Comparison of ENCODE assay signal across 9 cellular contexts in the genomic region with DNA sequence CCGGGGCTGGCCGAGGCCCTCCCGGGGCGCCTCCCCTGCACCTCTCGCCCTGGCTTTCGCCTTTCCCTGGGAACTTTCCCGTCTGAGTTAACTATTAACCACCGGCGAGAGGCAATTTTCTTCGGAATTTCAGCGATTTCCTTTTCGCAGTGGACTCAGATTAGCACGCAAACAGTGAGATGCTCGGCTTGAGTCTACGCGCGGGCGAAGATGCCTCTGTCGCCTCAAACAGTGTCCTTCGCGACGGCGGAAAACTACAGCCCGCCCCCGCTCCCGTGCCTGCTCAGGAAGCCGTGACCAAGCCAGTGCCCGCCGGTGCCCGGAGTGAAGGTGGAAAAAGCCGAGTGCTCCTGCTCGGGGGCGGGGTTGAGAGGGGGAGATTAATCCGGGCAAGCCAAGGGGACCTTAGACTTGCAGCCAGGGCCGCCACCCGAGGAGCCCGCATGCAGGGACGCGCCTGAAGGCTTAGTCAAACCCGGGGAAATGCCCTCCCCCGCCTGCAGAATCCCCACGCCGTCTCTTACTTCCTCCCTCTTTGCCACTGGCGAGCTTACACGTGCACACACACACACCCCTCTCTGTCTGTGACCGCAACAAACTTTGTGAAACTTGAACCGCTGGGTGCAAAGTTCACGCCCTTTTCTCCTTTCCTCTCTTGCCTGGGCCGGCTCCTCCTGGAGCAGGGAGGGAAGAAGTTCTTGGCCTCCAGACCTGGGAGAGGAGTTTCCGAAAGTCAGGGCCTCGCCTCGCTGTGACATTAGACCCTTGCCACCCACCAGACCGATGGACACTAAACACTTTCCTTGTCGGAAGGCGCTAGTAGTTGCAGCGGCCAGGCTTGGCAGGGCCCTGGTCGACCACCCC. TPM values are rescaled to one million over a fixed set of nuclear protein-coding genes. Genes with fewer than 3 reads are reported as not detected.
A peak's percentile ranks its signal among the peaks of the same experiment; 100 is the strongest.
DNase-seq lines count a peak whose midpoint lies in the region; ATAC-seq, FAIRE-seq and TF ChIP-seq lines count a peak whose summit lies in the region.
"Had no signal": no experiment of that assay in that cellular context is flagged by ENCODE, and none has a peak within 500 bp of the region (broad histone marks: within the 10 kb centered on the region; RNA-seq: fewer than 3 reads in every experiment).

No MANE protein-coding gene starts in this region.

- POLR2A ChIA-PET in A549 (lab: Yijun Ruan, JAX), result no interaction called here

- CTCF ChIA-PET in A549 (lab: Yijun Ruan, JAX), result interaction anchor here (0.7 to 1.4 kb wide), 3 partner anchors 10 to 169 kb away, joined by 3 to 4 read pairs (median 3); no protein-coding TSS in a partner anchor

- 9% methylated on average over 41 of the region's 57 CpGs for WGBS in A549 (ENCODE audit: missing lambda C conversion rate)
- 6% methylated on average over 19 of the region's 57 CpGs for WGBS in right lobe of liver (ENCODE audit: insufficient coverage, low coverage, low lambda C conversion rate, missing lambda C conversion rate)

- peak overlapping the region; percentile 80 to 93 for H3K27ac ChIP-seq in A549
- H3K27ac ChIP-seq in right lobe of liver, result no peak overlapping the region
- H3K27ac ChIP-seq: adrenal gland had no signal

- no peaks in the 10 kb centered on the region for H3K36me3 ChIP-seq in right lobe of liver
- H3K36me3 ChIP-seq: adrenal gland had no signal

- H3K27me3 Mint-ChIP-seq in activated T-helper 2 cell treated with anti-CD3 and anti-CD28 coated beads, Interferon-gamma antibody, Interleukin-2, Interleukin-4, amounts not matched to agents 10 μg/mL and 5 μg/mL and 100 μg/mL, durations not matched to agents 14 hours and 24 hours and 36 hours (ENCODE audit: low read depth), result peaks cover 89% of the 10 kb centered on the region

- H3K9me3 ChIP-seq in A549 (no peaks in the 10 kb centered on the region), right lobe of liver (no peaks in the 10 kb centered on the region)
- H3K9me3 ChIP-seq: adrenal gland had no signal

- no peak overlapping the region for H3K27ac Mint-ChIP-seq in activated T-helper 2 cell treated with anti-CD3 and anti-CD28 coated beads, Interferon-gamma antibody, Interleukin-2, Interleukin-4, amounts not matched to agents 10 μg/mL and 5 μg/mL and 100 μg/mL, durations not matched to agents 14 hours and 24 hours and 36 hours

- TF ChIP-seq POLR2A in A549 (IDR thresholded peaks at IDR 0.05; ENCODE audit: low read length) (peak; percentile 13; the same call in 1 of the 2 replicates), right lobe of liver (IDR thresholded peaks at IDR 0.05) (no peak)

- H3K36me3 Mint-ChIP-seq in activated T-helper 2 cell treated with anti-CD3 and anti-CD28 coated beads, Interferon-gamma antibody, Interleukin-2, Interleukin-4, amounts not matched to agents 10 μg/mL and 5 μg/mL and 100 μg/mL, durations not matched to agents 14 hours and 24 hours and 36 hours (ENCODE audit: low read depth), result no peaks in the 10 kb centered on the region

- intact Hi-C loops in activated T-helper 2 cell treated with anti-CD3 and anti-CD28 coated beads, Interferon-gamma antibody, Interleukin-2, Interleukin-4, amounts not matched to agents 10 μg/mL and 5 μg/mL and 100 μg/mL, durations not matched to agents 14 hours and 24 hours and 36 hours (cut with micrococcal nuclease), result loop anchor here (10.0 kb wide), 1 partner anchor 1044 kb away; a partner anchor contains a TSS
- intact Hi-C loops in right lobe of liver (cut with DNase I), result no loop called here

- no peaks in the 10 kb centered on the region for H3K9me3 Mint-ChIP-seq in activated T-helper 2 cell treated with anti-CD3 and anti-CD28 coated beads, Interferon-gamma antibody, Interleukin-2, Interleukin-4, amounts not matched to agents 10 μg/mL and 5 μg/mL and 100 μg/mL, durations not matched to agents 14 hours and 24 hours and 36 hours

- H3K4me3 ChIP-seq in A549, result peak overlapping the region; percentile 46
- H3K4me3 ChIP-seq in right lobe of liver, result peak overlapping the region; percentile 14 to 37 (median 21)

- H3K4me1 ChIP-seq in A549, result peaks cover 21% of the 10 kb centered on the region
- H3K4me1 ChIP-seq in right lobe of liver, result peaks cover 0 to 19% (median 7%) of the 10 kb centered on the region in 4 donors

- FAIRE-seq in A549 (lab: Jason Lieb, UNC), result no peak

- TF ChIP-seq CTCF in A549 (IDR thresholded peaks at IDR 0.05) (no peak), right lobe of liver (IDR thresholded peaks at IDR 0.05) (no peak)

- TF ChIP-seq RAD21 in A549 (conservative IDR thresholded peaks at IDR 0.05 in 1 of 2, IDR thresholded peaks at IDR 0.05 in 1 of 2), result no peak

- ATAC-seq in A549 (peak; percentile 42 to 61), GM18502 (IDR thresholded peaks at IDR 0.05; ENCODE audit: poor library complexity, unreplicated experiment) (peak; percentile 58), HG03280 (IDR thresholded peaks at IDR 0.05; ENCODE audit: unreplicated experiment) (peak; percentile 50), right lobe of liver (peak; percentile 58 to 73 (median 66)), GM19395 (IDR thresholded peaks at IDR 0.05; ENCODE audit: unreplicated experiment) (no peak)

- DNase-seq in A549 (ENCODE audit: low read depth in 1 of 2, low spot score in 1 of 2) (peak; percentile 71 to 73), right lobe of liver (no peak), NCI-H187 treated with DMSO at 0.1 percent for 48 hours (lab: John Stamatoyannopoulos, UW) (no peak), NCI-H187 (lab: John Stamatoyannopoulos, UW) (no peak)
- DNase-seq in activated T-helper 2 cell treated with anti-CD3 and anti-CD28 coated beads, Interferon-gamma antibody, Interleukin-2, Interleukin-4, amounts not matched to agents 10 μg/mL and 5 μg/mL and 100 μg/mL, durations not matched to agents 14 hours and 24 hours and 36 hours (ENCODE audit: low spot score), result peak; percentile 24

- peaks cover 16% of the 10 kb centered on the region for H3K4me1 Mint-ChIP-seq in activated T-helper 2 cell treated with anti-CD3 and anti-CD28 coated beads, Interferon-gamma antibody, Interleukin-2, Interleukin-4, amounts not matched to agents 10 μg/mL and 5 μg/mL and 100 μg/mL, durations not matched to agents 14 hours and 24 hours and 36 hours (ENCODE audit: low read depth)

- peaks cover 0 to 38% of the 10 kb centered on the region in 2 donors for H3K27me3 ChIP-seq in right lobe of liver

- peak overlapping the region; percentile 94 for H3K4me2 ChIP-seq in A549

- H3K4me3 Mint-ChIP-seq in activated T-helper 2 cell treated with anti-CD3 and anti-CD28 coated beads, Interferon-gamma antibody, Interleukin-2, Interleukin-4, amounts not matched to agents 10 μg/mL and 5 μg/mL and 100 μg/mL, durations not matched to agents 14 hours and 24 hours and 36 hours (ENCODE audit: low read depth), result no peak overlapping the region

- no peak for TF ChIP-seq EP300 in A549 (IDR thresholded peaks at IDR 0.05)

TF ChIP-seq in A549, 52 proteins besides CTCF, POLR2A, EP300 and RAD21:
- TF ChIP-seq, protein P1, sequence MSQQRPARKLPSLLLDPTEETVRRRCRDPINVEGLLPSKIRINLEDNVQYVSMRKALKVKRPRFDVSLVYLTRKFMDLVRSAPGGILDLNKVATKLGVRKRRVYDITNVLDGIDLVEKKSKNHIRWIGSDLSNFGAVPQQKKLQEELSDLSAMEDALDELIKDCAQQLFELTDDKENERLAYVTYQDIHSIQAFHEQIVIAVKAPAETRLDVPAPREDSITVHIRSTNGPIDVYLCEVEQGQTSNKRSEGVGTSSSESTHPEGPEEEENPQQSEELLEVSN (IDR thresholded peaks at IDR 0.05; ENCODE audit: borderline replicate concordance, low read depth), result peak; percentile 34; the same call in 1 of the 2 replicates
- TF ChIP-seq FOSB (CRISPR knock-in tag; IDR thresholded peaks at IDR 0.05) (no peak), ESRRA (IDR thresholded peaks at IDR 0.05; ENCODE audit: borderline replicate concordance, low read length) (peak; percentile 66; the same call in 1 of the 2 replicates), BHLHE40 (IDR thresholded peaks at IDR 0.05; ENCODE audit: low read depth, low read length) (peak; percentile 52), KDM5A (IDR thresholded peaks at IDR 0.05) (no peak)
- TF ChIP-seq, protein P2, sequence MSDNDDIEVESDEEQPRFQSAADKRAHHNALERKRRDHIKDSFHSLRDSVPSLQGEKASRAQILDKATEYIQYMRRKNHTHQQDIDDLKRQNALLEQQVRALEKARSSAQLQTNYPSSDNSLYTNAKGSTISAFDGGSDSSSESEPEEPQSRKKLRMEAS (IDR thresholded peaks at IDR 0.05), result peak; percentile 88

RNA-seq across cellular contexts. Expression of a gene that starts 14.4 kb away (rescaled TPM):
- 0.05 and 0.06 TPM in 2 replicates for polyA plus RNA-seq in A549 (2011; rRNA removed)
- polyA plus RNA-seq in A549 (2012; cell fraction: cytosol; rRNA removed), result 0.04 and 0.05 TPM in 2 replicates
- 0.14 and 0.24 TPM in 2 replicates for polyA plus RNA-seq in A549 (2012; cell fraction: nucleus; rRNA removed)
- 0.18 to 0.21 TPM (median 0.21 TPM) in 3 replicates for polyA plus RNA-seq in A549 (2017; fragmentation: RNase III; extraction: RNeasy Plus Mini Kit Qiagen cat#74134 plus additional on column Dnase treatment)
- 0.10 TPM in 1 of 2 replicates, not detected in the other for polyA minus RNA-seq in A549 (2011; rRNA and poly(A)+ RNA removed)
- 0.18 and 0.30 TPM in 2 replicates for total RNA-seq in activated T-helper 2 cell treated with anti-CD3 and anti-CD28 coated beads, Interferon-gamma antibody, Interleukin-2, Interleukin-4, amounts not matched to agents 10 μg/mL and 5 μg/mL and 100 μg/mL, durations not matched to agents 14 hours and 24 hours and 36 hours
- total RNA-seq in right lobe of liver, result under 1 TPM in 1 of 6 experiments, not detected in 5; 0.24 TPM

Comparison
In these comparisons a context has a peak if more than half of its experiments do, and no peak if none do; other contexts are left out.
1. DNase-seq: peak in A549 (2 of 2) and activated T-helper 2 cell treated with anti-CD3 and anti-CD28 coated beads, Interferon-gamma antibody, Interleukin-2, Interleukin-4, amounts not matched to agents 10 μg/mL and 5 μg/mL and 100 μg/mL, durations not matched to agents 14 hours and 24 hours and 36 hours (single experiment); none in right lobe of liver (0 of 3), NCI-H187 treated with DMSO at 0.1 percent for 48 hours (single experiment) and NCI-H187 (0 of 2).
2. H3K27ac ChIP-seq: peak in A549 (2 of 2); none in right lobe of liver (0 of 3).